8 cellular contexts compared by ENCODE assay signal in genomic region chr19:6800991-6801396, GRCh38. TPM values are rescaled to one million over a fixed set of nuclear protein-coding genes. Genes with fewer than 3 reads are reported as not detected.
DNase-seq lines count a peak whose midpoint lies in the region; ATAC-seq and TF ChIP-seq lines count a peak whose summit lies in the region.

No MANE protein-coding gene starts in this region.

- TF ChIP-seq POLR2A in Peyer's patch (IDR thresholded peaks at IDR 0.05): no peak

- peak overlapping the region; percentile 47 to 94 (median 69) for H3K27ac ChIP-seq in Peyer's patch
- H3K27ac ChIP-seq in esophagus (ENCODE audit: low read depth in 2 of 2, low read length in 1 of 2): peak overlapping the region; percentile 82 to 92
- peak overlapping the region in 1 of 2 donors; percentile 55 for H3K27ac ChIP-seq in aorta (ENCODE audit: low read depth in 1 of 2, low read length in 2 of 2)

- H3K9me3 ChIP-seq in Peyer's patch (no peaks in the 10 kb centered on the region), esophagus (ENCODE audit: control insufficient read depth in 2 of 2, insufficient read depth in 1 of 2, low read depth in 1 of 2, low read length in 1 of 2) (no peaks in the 10 kb centered on the region), aorta (ENCODE audit: control insufficient read depth, low read length) (no peaks in the 10 kb centered on the region)

- peaks cover 21% of the 10 kb centered on the region for H3K36me3 Mint-ChIP-seq in T-helper 1 cell treated with Interleukin-12 subunit alpha and Interleukin-12 subunit beta and Interleukin-4 antibody, amounts not matched to agents 30 μg/mL and 1 μg/mL, for 36 hours (ENCODE audit: low read depth)

- H3K9me3 Mint-ChIP-seq in T-helper 1 cell treated with Interleukin-12 subunit alpha and Interleukin-12 subunit beta and Interleukin-4 antibody, amounts not matched to agents 30 μg/mL and 1 μg/mL, for 36 hours: no peaks in the 10 kb centered on the region

- H3K4me3 Mint-ChIP-seq in T-helper 1 cell treated with Interleukin-12 subunit alpha and Interleukin-12 subunit beta and Interleukin-4 antibody, amounts not matched to agents 30 μg/mL and 1 μg/mL, for 36 hours: peak overlapping the region; percentile 88

- no peak for DNase-seq in T-helper 1 cell
- DNase-seq in Peyer's patch: no peak
- DNase-seq in stromal cell of bone marrow (ENCODE audit: low read depth): peak; percentile 23
- DNase-seq in aorta: no peak
- DNase-seq in midbrain (lab: John Stamatoyannopoulos, UW): no peak

- peaks cover 53% of the 10 kb centered on the region for H3K4me1 Mint-ChIP-seq in T-helper 1 cell treated with Interleukin-12 subunit alpha and Interleukin-12 subunit beta and Interleukin-4 antibody, amounts not matched to agents 30 μg/mL and 1 μg/mL, for 36 hours (ENCODE audit: low read depth)

- peaks cover 0 to 12% (median 4%) of the 10 kb centered on the region in 4 donors for H3K4me1 ChIP-seq in Peyer's patch
- peaks cover 5 to 8% of the 10 kb centered on the region in 2 donors for H3K4me1 ChIP-seq in esophagus (ENCODE audit: control insufficient read depth in 2 of 2, insufficient read depth in 2 of 2, low read length in 1 of 2)
- H3K4me1 ChIP-seq in aorta (ENCODE audit: control insufficient read depth in 1 of 2, insufficient read depth in 2 of 2, low read length in 2 of 2): no peaks in the 10 kb centered on the region

- H3K27ac Mint-ChIP-seq in T-helper 1 cell treated with Interleukin-12 subunit alpha and Interleukin-12 subunit beta and Interleukin-4 antibody, amounts not matched to agents 30 μg/mL and 1 μg/mL, for 36 hours: peak overlapping the region; percentile 97

- WGBS in esophagus, 2 donors: 23% methylated on average over 8 of the region's 8 CpGs
- 6 to 12% methylated on average over 8 of the region's 8 CpGs for WGBS in aorta, 2 donors

- no peak for ATAC-seq in aorta (ENCODE audit: low FRiP score)
- ATAC-seq in GM19455 (IDR thresholded peaks at IDR 0.05; ENCODE audit: unreplicated experiment): no peak

- H3K27me3 ChIP-seq in Peyer's patch (no peaks in the 10 kb centered on the region), esophagus (ENCODE audit: control insufficient read depth in 1 of 2, insufficient read depth in 2 of 2, low read length in 2 of 2) (no peaks in the 10 kb centered on the region), aorta (ENCODE audit: control insufficient read depth in 1 of 2, insufficient read depth in 2 of 2, low read length in 1 of 2) (no peaks in the 10 kb centered on the region)

- intact Hi-C loops in aorta (cut with DNase I): loop anchor here in 1 of 2 donors (2.0 kb wide), 1 partner anchor 56 kb away; no protein-coding TSS in a partner anchor

- TF ChIP-seq CTCF in Peyer's patch (IDR thresholded peaks at IDR 0.05): no peak

- H3K4me3 ChIP-seq in Peyer's patch (peak overlapping the region; percentile 33 to 49 (median 42)), esophagus (ENCODE audit: low read depth in 1 of 2, low read length in 2 of 2) (peak overlapping the region; percentile 25 to 39), aorta (ENCODE audit: low read length in 2 of 2) (no peak overlapping the region)

- no peaks in the 10 kb centered on the region for H3K27me3 Mint-ChIP-seq in T-helper 1 cell treated with Interleukin-12 subunit alpha and Interleukin-12 subunit beta and Interleukin-4 antibody, amounts not matched to agents 30 μg/mL and 1 μg/mL, for 36 hours (ENCODE audit: low read depth)

- H3K36me3 ChIP-seq in Peyer's patch (no peaks in the 10 kb centered on the region), esophagus (ENCODE audit: control insufficient read depth in 2 of 2, insufficient read depth in 2 of 2, low read length in 1 of 2) (no peaks in the 10 kb centered on the region), aorta (ENCODE audit: control insufficient read depth in 1 of 2, insufficient read depth in 2 of 2, low read length in 1 of 2) (no peaks in the 10 kb centered on the region)

RNA-seq across cellular contexts. Expression of gene VAV1, which starts 28.5 kb away (rescaled TPM):
- total RNA-seq in Peyer's patch: 10 to 100 TPM in 1 of 4 donors, 1 to 10 TPM in 3; 7.0 to 57.8 (median 7.7) TPM
- 1 to 10 TPM; 1.3 to 8.4 TPM for polyA plus RNA-seq in esophagus
- total RNA-seq in aorta: 10 to 100 TPM in 1 of 2 donors, 1 to 10 TPM in 1; 8.2 to 20.1 TPM
- 1 to 10 TPM; 1.9 to 9.9 TPM for polyA plus RNA-seq in aorta

RNA-seq across cellular contexts. Expression of gene SH2D3A, which starts 33.8 kb away (rescaled TPM):
- total RNA-seq in Peyer's patch: 100 to 1,000 TPM in 1 of 4 donors, 10 to 100 TPM in 3; 43.7 to 127 (median 91.9) TPM
- 10 to 100 TPM; 29.6 to 48.7 TPM for polyA plus RNA-seq in esophagus
- total RNA-seq in aorta: 1 to 10 TPM in 1 of 2 donors, under 1 TPM in 1; 0.68 to 1.0 TPM
- 1 to 10 TPM in 1 of 2 donors, under 1 TPM in 1; 0.26 to 4.1 TPM for polyA plus RNA-seq in aorta

Comparison
In these comparisons a context has a peak if more than half of its experiments do, and no peak if none do; other contexts are left out.
1. H3K4me3 ChIP-seq: peak in Peyer's patch (4 of 4) and esophagus (2 of 2); none in aorta (0 of 2).
2. RNA of gene SH2D3A, which starts 33.8 kb away (total RNA-seq): 43.7 to 127 TPM in Peyer's patch; 0.68 to 1.0 TPM in aorta; every median in the first group is over 10 times any median in the second.